31 cellular contexts compared by ENCODE assay signal in genomic region chr9:112245126-112245525, GRCh38.
"Had no signal": no experiment of that assay in that cellular context is flagged by ENCODE, and none has a peak within 500 bp of the region (broad histone marks: within the 10 kb centered on the region; RNA-seq: fewer than 3 reads in every experiment).

No MANE protein-coding gene starts in this region.

- H3K27me3 Mint-ChIP-seq: activated CD4-positive, alpha-beta memory T cell treated with anti-CD3 and anti-CD28 coated beads, Interleukin-2, amount 10 ng/mL, durations not matched to agents 7 days and 5 days; activated CD8-positive, alpha-beta memory T cell treated with anti-CD3 and anti-CD28 coated beads, Interleukin-2, amount 10 ng/mL, durations not matched to agents 7 days and 5 days; activated naive CD4-positive, alpha-beta T cell treated with anti-CD3 and anti-CD28 coated beads, Interleukin-2, amount 10 ng/mL, durations not matched to agents 7 days and 5 days; activated naive CD8-positive, alpha-beta T cell treated with anti-CD3 and anti-CD28 coated beads, Interleukin-2, amount 10 ng/mL, durations not matched to agents 7 days and 5 days had no signal

- H3K9me3 ChIP-seq: ascending aorta had no signal

- H3K4me3 Mint-ChIP-seq: activated CD4-positive, alpha-beta memory T cell treated with anti-CD3 and anti-CD28 coated beads, Interleukin-2, amount 10 ng/mL, durations not matched to agents 7 days and 5 days; activated CD8-positive, alpha-beta memory T cell treated with anti-CD3 and anti-CD28 coated beads, Interleukin-2, amount 10 ng/mL, durations not matched to agents 7 days and 5 days; activated naive CD4-positive, alpha-beta T cell treated with anti-CD3 and anti-CD28 coated beads, Interleukin-2, amount 10 ng/mL, durations not matched to agents 7 days and 5 days; activated naive CD8-positive, alpha-beta T cell treated with anti-CD3 and anti-CD28 coated beads, Interleukin-2, amount 10 ng/mL, durations not matched to agents 7 days and 5 days had no signal

- H3K27ac ChIP-seq: ascending aorta, PC-9, RWPE1, WERI-Rb-1 had no signal

- H3K36me3 ChIP-seq: WERI-Rb-1 had no signal

- H3K27ac Mint-ChIP-seq: activated CD4-positive, alpha-beta memory T cell treated with anti-CD3 and anti-CD28 coated beads, Interleukin-2, amount 10 ng/mL, durations not matched to agents 7 days and 5 days; activated CD8-positive, alpha-beta memory T cell treated with anti-CD3 and anti-CD28 coated beads, Interleukin-2, amount 10 ng/mL, durations not matched to agents 7 days and 5 days; activated naive CD4-positive, alpha-beta T cell treated with anti-CD3 and anti-CD28 coated beads, Interleukin-2, amount 10 ng/mL, durations not matched to agents 7 days and 5 days; activated naive CD8-positive, alpha-beta T cell treated with anti-CD3 and anti-CD28 coated beads, Interleukin-2, amount 10 ng/mL, durations not matched to agents 7 days and 5 days had no signal

- DNase-seq: activated CD4-positive, alpha-beta memory T cell treated with anti-CD3 and anti-CD28 coated beads, Interleukin-2, amount 10 ng/mL, durations not matched to agents 7 days and 5 days; activated CD4-positive, alpha-beta T cell treated with anti-CD3 and anti-CD28 coated beads for 1 hour; activated CD4-positive, alpha-beta T cell treated with anti-CD3 and anti-CD28 coated beads for 48 hours; activated CD4-positive, CD25-positive, alpha-beta regulatory T cell; activated CD8-positive, alpha-beta memory T cell treated with anti-CD3 and anti-CD28 coated beads for 24 hours; activated CD8-positive, alpha-beta memory T cell treated with anti-CD3 and anti-CD28 coated beads, Interleukin-2, amount 10 ng/mL, durations not matched to agents 7 days and 5 days; activated CD8-positive, alpha-beta memory T cell treated with anti-CD3 and anti-CD28 coated beads, Interleukin-2, amount 50 U/mL, for 48 hours; activated effector memory CD4-positive, alpha-beta T cell treated with Interleukin-2 at 50 U/mL for 16 hours; activated naive CD4-positive, alpha-beta T cell treated with anti-CD3 and anti-CD28 coated beads, Interleukin-2, amount 10 ng/mL, durations not matched to agents 7 days and 5 days; activated naive CD8-positive, alpha-beta T cell treated with anti-CD3 and anti-CD28 coated beads, Interleukin-2, amount 10 ng/mL, durations not matched to agents 7 days and 5 days; activated T-cell treated with anti-CD3 and anti-CD28 coated beads, Interleukin-2, amount 50 U/mL, for 48 hours; amygdala; caudate nucleus; cerebellar nuclear complex; Karpas-422; MM.1S; MV-4-11; NCI-H1092; NCI-H1436 treated with DMSO at 0.1 percent for 48 hours; NCI-H1694 treated with DMSO at 0.1 percent for 48 hours; NCI-H2029; NCI-H345; NCI-H524 treated with DMSO at 0.1 percent for 48 hours; PC-9; SIG-M5; T1000; WERI-Rb-1 had no signal

- H3K4me3 ChIP-seq: ascending aorta, K562, PC-9 had no signal

- ATAC-seq: activated CD8-positive, alpha-beta memory T cell treated with anti-CD3 and anti-CD28 coated beads, Interleukin-2, amount 10 ng/mL, durations not matched to agents 7 days and 5 days; K562; Right ventricle myocardium inferior had no signal

- H3K27me3 ChIP-seq: ascending aorta had no signal

- H3K9me3 Mint-ChIP-seq: activated CD4-positive, alpha-beta memory T cell treated with anti-CD3 and anti-CD28 coated beads, Interleukin-2, amount 10 ng/mL, durations not matched to agents 7 days and 5 days; activated naive CD4-positive, alpha-beta T cell treated with anti-CD3 and anti-CD28 coated beads, Interleukin-2, amount 10 ng/mL, durations not matched to agents 7 days and 5 days; activated naive CD8-positive, alpha-beta T cell treated with anti-CD3 and anti-CD28 coated beads, Interleukin-2, amount 10 ng/mL, durations not matched to agents 7 days and 5 days had no signal

- H3K4me1 ChIP-seq: ascending aorta had no signal
